ENCODE assay signal across 8 cellular contexts in the genomic region with DNA sequence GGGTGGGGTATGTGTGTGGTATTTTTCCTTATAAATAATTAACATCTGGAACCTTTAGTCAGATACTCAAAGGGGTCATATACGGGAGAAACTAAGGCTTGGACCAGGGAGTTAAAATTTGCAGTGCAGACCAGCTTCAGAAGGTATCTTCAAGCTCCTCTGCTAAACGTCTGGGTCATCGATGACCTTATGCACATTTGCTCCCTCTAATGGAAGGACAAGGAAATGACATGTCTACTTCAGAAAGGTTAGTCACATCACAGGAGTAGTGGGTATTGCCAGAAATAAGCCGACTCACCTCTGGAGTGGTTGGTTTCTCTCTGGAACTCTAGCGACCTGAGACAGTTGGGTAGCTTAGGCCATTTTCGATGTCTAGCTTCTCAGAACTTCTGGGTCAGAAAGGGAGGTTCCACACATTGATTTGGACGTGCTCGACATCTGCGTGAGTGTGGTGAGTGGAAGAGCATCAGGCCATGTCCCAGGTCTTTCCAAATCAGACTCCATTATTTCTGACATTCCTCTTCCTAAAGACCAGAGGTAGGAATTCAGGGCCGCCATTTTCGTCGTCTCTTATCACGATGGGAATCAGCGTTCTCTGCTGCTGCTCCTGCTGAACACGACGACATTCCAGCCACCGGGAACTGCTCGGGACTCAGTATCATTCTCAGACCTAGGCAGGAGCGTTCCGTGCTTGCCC. TPM values are rescaled to one million over a fixed set of nuclear protein-coding genes. Genes with fewer than 3 reads are reported as not detected.
DNase-seq lines count a peak whose midpoint lies in the region; ATAC-seq, FAIRE-seq and TF ChIP-seq lines count a peak whose summit lies in the region.

No MANE protein-coding gene starts in this region.

- intact Hi-C loops in activated CD8-positive, alpha-beta T cell treated with anti-CD3 and anti-CD28 coated beads for 36 hours (cut with micrococcal nuclease) = loop anchor here (5.0 kb wide), 2 partner anchors 93 to 143 kb away; no protein-coding TSS in a partner anchor
- intact Hi-C loops in ovary (cut with DNase I) = loop anchor here (5.0 to 10.0 kb wide), 7 partner anchors 88 to 220 kb away; partner anchors contain the start of genes PXYLP1 (in 1 of the 4) and ZBTB38 (in 1 of the 4)

- no peaks in the 10 kb centered on the region for H3K36me3 Mint-ChIP-seq in activated CD8-positive, alpha-beta T cell treated with anti-CD3 and anti-CD28 coated beads for 36 hours (ENCODE audit: low read depth)

- H3K36me3 ChIP-seq in ovary = no peaks in the 10 kb centered on the region

- CTCF ChIA-PET in activated CD8-positive, alpha-beta T cell treated with anti-CD3 and anti-CD28 coated beads for 36 hours (lab: Charles Lee) = interaction anchor here (0.6 to 11.5 kb wide), 47 partner anchors 8 to 343 kb away, joined by 3 to 418 read pairs (median 4); partner anchors contain the start of genes PXYLP1, RNF7 and ZBTB38

- no peak overlapping the region for H3K4me3 Mint-ChIP-seq in activated CD8-positive, alpha-beta T cell treated with anti-CD3 and anti-CD28 coated beads for 36 hours

- H3K9me3 Mint-ChIP-seq in activated CD8-positive, alpha-beta T cell treated with anti-CD3 and anti-CD28 coated beads for 36 hours = no peaks in the 10 kb centered on the region

- no peaks in the 10 kb centered on the region for H3K4me1 ChIP-seq in foreskin keratinocyte
- H3K4me1 ChIP-seq in ovary (ENCODE audit: insufficient read depth) = peaks cover 2% of the 10 kb centered on the region

- no peaks in the 10 kb centered on the region for H3K27me3 ChIP-seq in foreskin keratinocyte
- no peaks in the 10 kb centered on the region for H3K27me3 ChIP-seq in ovary

- POLR2A ChIA-PET in activated CD8-positive, alpha-beta T cell treated with anti-CD3 and anti-CD28 coated beads for 36 hours (lab: Charles Lee) = interaction anchor here (0.9 to 1.9 kb wide), 3 partner anchors 45 to 148 kb away, joined by 3 to 7 read pairs (median 4); no protein-coding TSS in a partner anchor

- peak; percentile 69 for TF ChIP-seq CTCF in activated CD8-positive, alpha-beta T cell treated with anti-CD3 and anti-CD28 coated beads for 36 hours (IDR thresholded peaks at IDR 0.05)
- TF ChIP-seq CTCF in foreskin keratinocyte (conservative IDR thresholded peaks at IDR 0.05) (peak; percentile 83), ovary (IDR thresholded peaks at IDR 0.05) (peak in 2 of 3 donors; percentile 33 to 40)

- no peaks in the 10 kb centered on the region for H3K27me3 Mint-ChIP-seq in activated CD8-positive, alpha-beta T cell treated with anti-CD3 and anti-CD28 coated beads for 36 hours

- no peaks in the 10 kb centered on the region for H3K9me3 ChIP-seq in ovary

- H3K27ac ChIP-seq in foreskin keratinocyte = no peak overlapping the region
- H3K27ac ChIP-seq in ovary = no peak overlapping the region

- no peak overlapping the region for H3K27ac Mint-ChIP-seq in activated CD8-positive, alpha-beta T cell treated with anti-CD3 and anti-CD28 coated beads for 36 hours

- TF ChIP-seq POLR2A in GM12891 (IDR thresholded peaks at IDR 0.05; ENCODE audit: low read depth, low read length) (no peak), ovary (IDR thresholded peaks at IDR 0.05) (no peak)

- peak; percentile 79 for DNase-seq in AG20443 (ENCODE audit: low spot score)
- peak; percentile 63 for DNase-seq in GM12891 (ENCODE audit: insufficient read length, low spot score)
- peak; percentile 62 for DNase-seq in NCI-H460 (ENCODE audit: extremely low read depth, low read depth)
- DNase-seq in activated CD8-positive, alpha-beta T cell treated with anti-CD3 and anti-CD28 coated beads for 36 hours = peak; percentile 41
- peak; percentile 39 to 75 for DNase-seq in foreskin keratinocyte
- DNase-seq in ovary = no peak
- DNase-seq in mucosa of gallbladder (ENCODE audit: low spot score) = no peak

- peak; percentile 84 for FAIRE-seq in GM12891 (lab: Jason Lieb, UNC)

- ATAC-seq in HG03442 (IDR thresholded peaks at IDR 0.05; ENCODE audit: unreplicated experiment) = peak; percentile 42
- ATAC-seq in activated CD8-positive, alpha-beta T cell treated with anti-CD3 and anti-CD28 coated beads for 36 hours = peak; percentile 97
- ATAC-seq in foreskin keratinocyte = peak; percentile 86

- TF ChIP-seq EP300 in ovary (IDR thresholded peaks at IDR 0.05) = no peak

- no peak overlapping the region for H3K4me3 ChIP-seq in ovary

- peaks cover 8% of the 10 kb centered on the region for H3K4me1 Mint-ChIP-seq in activated CD8-positive, alpha-beta T cell treated with anti-CD3 and anti-CD28 coated beads for 36 hours (ENCODE audit: low read depth)

- WGBS in ovary, 3 donors = 79% methylated on average over 20 of the region's 20 CpGs

TF ChIP-seq in GM12891, 5 proteins besides CTCF, POLR2A, EP300 and RAD21:
- TF ChIP-seq PAX5 (IDR thresholded peaks at IDR 0.05; ENCODE audit: insufficient read depth, low read length, severe bottlenecking) = no peak
- TF ChIP-seq POU2F2 (IDR thresholded peaks at IDR 0.05; ENCODE audit: low read depth, low read length) = no peak
- no peak for TF ChIP-seq POLR2AphosphoS5 (IDR thresholded peaks at IDR 0.05; ENCODE audit: low read depth, low read length)
- no peak for TF ChIP-seq SPI1 (IDR thresholded peaks at IDR 0.05; ENCODE audit: low read depth, low read length)
- TF ChIP-seq TAF1 (IDR thresholded peaks at IDR 0.05; ENCODE audit: low read depth, low read length) = no peak

RNA-seq across cellular contexts. Expression of gene RASA2, which starts 31.8 kb away (rescaled TPM):
- polyA plus RNA-seq in GM12891 (2012; ENCODE audit: low read depth, missing spikeins) = 1.4 TPM
- total RNA-seq in NCI-H460 (2014; rRNA removed; shearing (Covaris generic)) = 13.4 and 13.6 TPM in 2 replicates
- polyA plus RNA-seq in NCI-H460 (2014; cell fraction: nucleus; rRNA removed) = 6.5 and 22.8 TPM in 2 replicates
- total RNA-seq in activated CD8-positive, alpha-beta T cell treated with anti-CD3 and anti-CD28 coated beads for 36 hours = 10 to 100 TPM; 35.4 to 41.5 TPM
- 10.1 and 10.4 TPM in 2 replicates for total RNA-seq in foreskin keratinocyte
- 1.7 and 2.3 TPM in 2 replicates for polyA plus RNA-seq in foreskin keratinocyte
- 10 to 100 TPM; 16.7 to 28.1 (median 18.8) TPM for total RNA-seq in ovary
- polyA plus RNA-seq in ovary = 10 to 100 TPM in 1 of 2 donors, 1 to 10 TPM in 1; 6.9 to 10.2 TPM
- total RNA-seq in mucosa of gallbladder = 10.0 TPM

Comparison
In these comparisons a context has a peak if more than half of its experiments do, and no peak if none do; other contexts are left out.
1. DNase-seq: peak in AG20443 (single experiment), GM12891 (single experiment), NCI-H460 (single experiment), activated CD8-positive, alpha-beta T cell treated with anti-CD3 and anti-CD28 coated beads for 36 hours (single experiment) and foreskin keratinocyte (2 of 2); none in ovary (0 of 5) and mucosa of gallbladder (single experiment).
2. ATAC-seq: peak in every context shown above with its lines; median percentile 97 in activated CD8-positive, alpha-beta T cell treated with anti-CD3 and anti-CD28 coated beads for 36 hours; 86 in foreskin keratinocyte; 42 in HG03442.
3. Peak in every context shown above with its lines, with median percentiles within 50 percentile points of each other: CTCF ChIP-seq.